ENCODE assay signal across 23 cellular contexts in genomic region chr13:98427331-98427995, GRCh38.
DNase-seq lines count a peak whose midpoint lies in the region; ATAC-seq, FAIRE-seq and TF ChIP-seq lines count a peak whose summit lies in the region.
"Had no signal": no experiment of that assay in that cellular context is flagged by ENCODE, and none has a peak within 500 bp of the region (broad histone marks: within the 10 kb centered on the region; RNA-seq: fewer than 3 reads in every experiment).

No MANE protein-coding gene starts in this region.

- CTCF ChIA-PET in HepG2 (lab: Yijun Ruan, JAX; ENCODE audit: low intra/inter-chr PET ratio, low total read pairs) (no interaction called here), WTC11 (lab: Charles Lee) (interaction anchor here (0.8 kb wide), 1 partner anchor 246 kb away, joined by 3 read pairs; no protein-coding TSS in a partner anchor)

- POLR2A ChIA-PET in HepG2 (lab: Yijun Ruan, JAX) = no interaction called here
- POLR2A ChIA-PET in WTC11 (lab: Charles Lee) = interaction anchor here (0.7 kb wide), 1 partner anchor 151 kb away, joined by 4 read pairs; no protein-coding TSS in a partner anchor

- H3K4me3 Mint-ChIP-seq in WTC11 = no peak overlapping the region
- H3K4me3 Mint-ChIP-seq: CD4-positive, alpha-beta memory T cell; H9; HFFc6 had no signal

- H3K27me3 ChIP-seq in HepG2 (ENCODE audit: control insufficient read depth in 1 of 2, insufficient read depth in 2 of 2, low read length in 2 of 2) (no peaks in the 10 kb centered on the region), right lobe of liver (no peaks in the 10 kb centered on the region), gastroesophageal sphincter (no peaks in the 10 kb centered on the region)
- H3K27me3 ChIP-seq: BLaER1, Peyer's patch had no signal

- peaks cover 46 to 91% of the 10 kb centered on the region in 2 experiments for H3K36me3 ChIP-seq in HepG2 (replicated peaks in 1 of 2; ENCODE audit: control insufficient read depth in 1 of 2, insufficient read depth in 2 of 2, low read length in 2 of 2)
- peaks cover 0 to 23% (median 6%) of the 10 kb centered on the region in 4 donors for H3K36me3 ChIP-seq in right lobe of liver
- H3K36me3 ChIP-seq in gastroesophageal sphincter = peaks cover 0 to 48% of the 10 kb centered on the region in 2 donors
- H3K36me3 ChIP-seq: Peyer's patch had no signal

- H3K27ac ChIP-seq in HepG2 (ENCODE audit: extremely low read length, insufficient read depth, low read length) = no peak overlapping the region
- H3K27ac ChIP-seq in right lobe of liver = no peak overlapping the region
- no peak overlapping the region for H3K27ac ChIP-seq in gastroesophageal sphincter
- H3K27ac ChIP-seq: 22Rv1, BLaER1, Peyer's patch had no signal

- no peak for ATAC-seq in activated CD4-positive, CD25-positive, alpha-beta regulatory T cell treated with anti-CD3 and anti-CD28 coated beads, Interleukin-2, amount 50 U/mL, for 24 hours
- ATAC-seq in HepG2 (no peak), right lobe of liver (no peak), sciatic nerve (no peak), WTC11 (no peak), gastroesophageal sphincter (no peak)

- no peak for TF ChIP-seq RAD21 in HepG2 (CRISPR knock-in tag; IDR thresholded peaks at IDR 0.05)

- H2AFZ ChIP-seq in HepG2 (ENCODE audit: low read length) = no peak overlapping the region

- H3K9me3 Mint-ChIP-seq in WTC11 = no peaks in the 10 kb centered on the region
- H3K9me3 Mint-ChIP-seq: CD4-positive, alpha-beta memory T cell; H9; HFFc6 had no signal

- H3K4me3 ChIP-seq in HepG2 (replicated peaks in 1 of 3; ENCODE audit: insufficient read depth in 1 of 3, low read depth in 2 of 3, low read length in 3 of 3) (no peak overlapping the region), right lobe of liver (no peak overlapping the region), gastroesophageal sphincter (no peak overlapping the region)
- H3K4me3 ChIP-seq: BLaER1, Peyer's patch had no signal

- no TSS peak for BruUV-seq in HepG2 (replicated peaks; lab: Mats Ljungman, UMichigan)

- H3K4me1 ChIP-seq in HepG2 (ENCODE audit: insufficient read depth, low read length) (no peaks in the 10 kb centered on the region), right lobe of liver (no peaks in the 10 kb centered on the region), gastroesophageal sphincter (no peaks in the 10 kb centered on the region)

- TF ChIP-seq EP300 in HepG2 (IDR thresholded peaks at IDR 0.05; ENCODE audit: low read depth in 2 of 2, low read length in 2 of 2) (no peak), HepG2 (CRISPR knock-in tag; IDR thresholded peaks at IDR 0.05; ENCODE audit: borderline replicate concordance) (no peak), gastroesophageal sphincter (IDR thresholded peaks at IDR 0.05) (no peak)

- TF ChIP-seq POLR2A in HepG2 (IDR thresholded peaks at IDR 0.05; ENCODE audit: insufficient read depth in 1 of 2, low read depth in 2 of 2, low read length in 2 of 2) (no peak), right lobe of liver (IDR thresholded peaks at IDR 0.05) (no peak), gastroesophageal sphincter (IDR thresholded peaks at IDR 0.05) (no peak)

- peaks cover 2% of the 10 kb centered on the region; the same call in 1 of the 2 replicates for H4K20me1 ChIP-seq in HepG2 (ENCODE audit: insufficient read depth, low read length)
- H4K20me1 ChIP-seq: BLaER1 had no signal

- H3K9ac ChIP-seq in HepG2 (ENCODE audit: insufficient read depth, low read depth, low read length) = no peak overlapping the region
- H3K9ac ChIP-seq: BLaER1 had no signal

- in situ Hi-C loops in HepG2 (cut with HindIII; ENCODE audit: extremely low pct_ligation_motif_present, low pct_unique_long_range_greater_than_20kb) = loop anchor here (25.0 kb wide), 1 partner anchor 565 kb away; no protein-coding TSS in a partner anchor

- no peak overlapping the region for H3K4me2 ChIP-seq in HepG2 (ENCODE audit: low read depth, low read length)
- H3K4me2 ChIP-seq: BLaER1 had no signal

- intact Hi-C loops in HepG2 (cut with micrococcal nuclease; ENCODE audit: unreplicated experiment) = no loop called here
- intact Hi-C loops in right lobe of liver (cut with DNase I) = no loop called here
- intact Hi-C loops in sciatic nerve (cut with DNase I) = no loop called here

- H3K27ac Mint-ChIP-seq in WTC11 = no peak overlapping the region
- H3K27ac Mint-ChIP-seq: CD4-positive, alpha-beta memory T cell had no signal

- no peaks in the 10 kb centered on the region for H3K79me2 ChIP-seq in HepG2 (ENCODE audit: insufficient read depth, low read length)

- peak; percentile 9 for DNase-seq in activated CD4-positive, CD25-positive, alpha-beta regulatory T cell treated with anti-CD3 and anti-CD28 coated beads, Interleukin-2, amount 50 U/mL, for 72 hours
- no peak for DNase-seq in HepG2 (ENCODE audit: low spot score)
- DNase-seq in right lobe of liver = no peak
- peak; percentile 28 for DNase-seq in sciatic nerve (ENCODE audit: low spot score)
- DNase-seq in GOT3 (lab: John Stamatoyannopoulos, UW) = no peak
- no peak for DNase-seq in WTC11 (ENCODE audit: low spot score)
- DNase-seq: ACHN; CD4-positive, alpha-beta memory T cell; DND-41; H9; HFFc6; Kasumi-1; NCI-H1694 treated with DMSO at 0.1 percent for 48 hours; NCI-H2081 treated with DMSO at 0.1 percent for 48 hours; NCI-H2171 treated with DMSO at 0.1 percent for 48 hours; NCI-H446; NCI-H526; Peyer's patch had no signal

- H3K4me1 Mint-ChIP-seq in WTC11 = peaks cover 6% of the 10 kb centered on the region; the same call in 1 of the 2 replicates
- H3K4me1 Mint-ChIP-seq: CD4-positive, alpha-beta memory T cell had no signal

- H3K9me3 ChIP-seq in HepG2 (ENCODE audit: low read length) = no peaks in the 10 kb centered on the region
- no peaks in the 10 kb centered on the region for H3K9me3 ChIP-seq in right lobe of liver
- H3K9me3 ChIP-seq in gastroesophageal sphincter = no peaks in the 10 kb centered on the region
- H3K9me3 ChIP-seq: BLaER1, Peyer's patch had no signal

- WGBS in HepG2 (ENCODE audit: low lambda C conversion rate) = 96% methylated on average over 13 of the region's 13 CpGs
- WGBS in right lobe of liver (ENCODE audit: insufficient coverage, low coverage, low lambda C conversion rate, missing lambda C conversion rate) = 88% methylated on average over 10 of the region's 13 CpGs
- WGBS in gastroesophageal sphincter (ENCODE audit: low coverage in 1 of 2), 2 donors = 71 to 95% methylated on average over 7 of the region's 13 CpGs

- peaks cover 28% of the 10 kb centered on the region for H3K36me3 Mint-ChIP-seq in WTC11
- H3K36me3 Mint-ChIP-seq: CD4-positive, alpha-beta memory T cell had no signal

- no peak for FAIRE-seq in HepG2 (lab: Jason Lieb, UNC)
- FAIRE-seq: GM12891 had no signal

- TF ChIP-seq CTCF in HepG2 (CRISPR knock-in tag; IDR thresholded peaks at IDR 0.05) (no peak), right lobe of liver (IDR thresholded peaks at IDR 0.05) (no peak), WTC11 (IDR thresholded peaks at IDR 0.05) (no peak), gastroesophageal sphincter (IDR thresholded peaks at IDR 0.05) (no peak)

- no peaks in the 10 kb centered on the region for H3K27me3 Mint-ChIP-seq in WTC11 (ENCODE audit: low read depth)

TF ChIP-seq in HepG2, 621 proteins besides CTCF, POLR2A, EP300 and RAD21:
- TF ChIP-seq RAD51 (IDR thresholded peaks at IDR 0.05; ENCODE audit: borderline replicate concordance) (no peak), RBM22 (optimal IDR thresholded peaks at IDR 0.05; ENCODE audit: low read length) (peak; percentile 46)

TF ChIP-seq in WTC11, 78 proteins besides CTCF, POLR2A, EP300 and RAD21:
- no peak for TF ChIP-seq NR1H2 (CRISPR knock-in tag; IDR thresholded peaks at IDR 0.05)
- TF ChIP-seq TEAD4 (CRISPR knock-in tag; IDR thresholded peaks at IDR 0.05) = no peak
- TF ChIP-seq ZSCAN18 (CRISPR knock-in tag; IDR thresholded peaks at IDR 0.05) = no peak
- no peak for TF ChIP-seq JUN (CRISPR knock-in tag; IDR thresholded peaks at IDR 0.05)
- TF ChIP-seq, protein P1, sequence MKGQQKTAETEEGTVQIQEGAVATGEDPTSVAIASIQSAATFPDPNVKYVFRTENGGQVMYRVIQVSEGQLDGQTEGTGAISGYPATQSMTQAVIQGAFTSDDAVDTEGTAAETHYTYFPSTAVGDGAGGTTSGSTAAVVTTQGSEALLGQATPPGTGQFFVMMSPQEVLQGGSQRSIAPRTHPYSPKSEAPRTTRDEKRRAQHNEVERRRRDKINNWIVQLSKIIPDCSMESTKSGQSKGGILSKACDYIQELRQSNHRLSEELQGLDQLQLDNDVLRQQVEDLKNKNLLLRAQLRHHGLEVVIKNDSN (CRISPR knock-in tag; IDR thresholded peaks at IDR 0.05) = no peak
- TF ChIP-seq SOX15 (CRISPR knock-in tag; IDR thresholded peaks at IDR 0.05) = no peak
- TF ChIP-seq, protein P2, sequence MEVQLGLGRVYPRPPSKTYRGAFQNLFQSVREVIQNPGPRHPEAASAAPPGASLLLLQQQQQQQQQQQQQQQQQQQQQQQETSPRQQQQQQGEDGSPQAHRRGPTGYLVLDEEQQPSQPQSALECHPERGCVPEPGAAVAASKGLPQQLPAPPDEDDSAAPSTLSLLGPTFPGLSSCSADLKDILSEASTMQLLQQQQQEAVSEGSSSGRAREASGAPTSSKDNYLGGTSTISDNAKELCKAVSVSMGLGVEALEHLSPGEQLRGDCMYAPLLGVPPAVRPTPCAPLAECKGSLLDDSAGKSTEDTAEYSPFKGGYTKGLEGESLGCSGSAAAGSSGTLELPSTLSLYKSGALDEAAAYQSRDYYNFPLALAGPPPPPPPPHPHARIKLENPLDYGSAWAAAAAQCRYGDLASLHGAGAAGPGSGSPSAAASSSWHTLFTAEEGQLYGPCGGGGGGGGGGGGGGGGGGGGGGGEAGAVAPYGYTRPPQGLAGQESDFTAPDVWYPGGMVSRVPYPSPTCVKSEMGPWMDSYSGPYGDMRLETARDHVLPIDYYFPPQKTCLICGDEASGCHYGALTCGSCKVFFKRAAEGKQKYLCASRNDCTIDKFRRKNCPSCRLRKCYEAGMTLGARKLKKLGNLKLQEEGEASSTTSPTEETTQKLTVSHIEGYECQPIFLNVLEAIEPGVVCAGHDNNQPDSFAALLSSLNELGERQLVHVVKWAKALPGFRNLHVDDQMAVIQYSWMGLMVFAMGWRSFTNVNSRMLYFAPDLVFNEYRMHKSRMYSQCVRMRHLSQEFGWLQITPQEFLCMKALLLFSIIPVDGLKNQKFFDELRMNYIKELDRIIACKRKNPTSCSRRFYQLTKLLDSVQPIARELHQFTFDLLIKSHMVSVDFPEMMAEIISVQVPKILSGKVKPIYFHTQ (CRISPR knock-in tag; IDR thresholded peaks at IDR 0.05) = no peak
- no peak for TF ChIP-seq GTF2I (CRISPR knock-in tag; conservative IDR thresholded peaks at IDR 0.05)

Comparison
In these comparisons a context has a peak if more than half of its experiments do, and no peak if none do; other contexts are left out.
1. DNase-seq: peak in activated CD4-positive, CD25-positive, alpha-beta regulatory T cell treated with anti-CD3 and anti-CD28 coated beads, Interleukin-2, amount 50 U/mL, for 72 hours (single experiment) and sciatic nerve (single experiment); none in HepG2 (single experiment), right lobe of liver (0 of 3), GOT3 (single experiment) and WTC11 (single experiment).